ENCODE assay signal across 11 cellular contexts in genomic region chr11:3942160-3942955, GRCh38.
DNase-seq lines count a peak whose midpoint lies in the region; ATAC-seq and TF ChIP-seq lines count a peak whose summit lies in the region.
"Had no signal": no experiment of that assay in that cellular context is flagged by ENCODE, and none has a peak within 500 bp of the region (broad histone marks: within the 10 kb centered on the region; RNA-seq: fewer than 3 reads in every experiment).

No MANE protein-coding gene starts in this region.

- H3K36me3 ChIP-seq in CD4-positive, alpha-beta memory T cell (ENCODE audit: insufficient read depth, low read length), result no peaks in the 10 kb centered on the region
- peaks cover 0 to 2% (median 0%) of the 10 kb centered on the region in 3 experiments for H3K36me3 ChIP-seq in naive thymus-derived CD4-positive, alpha-beta T cell (ENCODE audit: control insufficient read depth in 2 of 3, insufficient read depth in 3 of 3, low read length in 3 of 3)
- H3K36me3 ChIP-seq in Karpas-422 (ENCODE audit: insufficient read depth, low read length), result no peaks in the 10 kb centered on the region
- no peaks in the 10 kb centered on the region for H3K36me3 ChIP-seq in SK-N-SH (replicated peaks in 1 of 2; ENCODE audit: control insufficient read depth in 1 of 2, insufficient read depth in 2 of 2, low read length in 1 of 2)
- H3K36me3 ChIP-seq: heart left ventricle had no signal

- peak overlapping the region in 1 of 2 donors; percentile 18 for H3K4me3 ChIP-seq in CD4-positive, alpha-beta memory T cell (ENCODE audit: low read length in 2 of 2)
- H3K4me3 ChIP-seq in naive thymus-derived CD4-positive, alpha-beta T cell (ENCODE audit: low read length), result peak overlapping the region; percentile 9
- H3K4me3 ChIP-seq in Karpas-422 (ENCODE audit: low read length) (no peak overlapping the region), SK-N-SH (ENCODE audit: low read depth in 2 of 2, low read length in 1 of 2) (no peak overlapping the region)
- H3K4me3 ChIP-seq: heart left ventricle had no signal

- H3K79me2 ChIP-seq in Karpas-422 (ENCODE audit: low read length), result no peaks in the 10 kb centered on the region
- no peaks in the 10 kb centered on the region for H3K79me2 ChIP-seq in SK-N-SH (ENCODE audit: insufficient read depth)

- H3K36me3 Mint-ChIP-seq in CD4-positive, alpha-beta memory T cell, result peaks cover 6 to 20% of the 10 kb centered on the region in 2 donors
- H3K36me3 Mint-ChIP-seq in activated CD4-positive, alpha-beta memory T cell treated with anti-CD3 and anti-CD28 coated beads for 36 hours, result peaks cover 21% of the 10 kb centered on the region
- peaks cover 3 to 42% (median 9%) of the 10 kb centered on the region in 5 donors for H3K36me3 Mint-ChIP-seq in naive thymus-derived CD4-positive, alpha-beta T cell

- H4K20me1 ChIP-seq in Karpas-422 (ENCODE audit: insufficient read depth, low read depth, low read length) (no peaks in the 10 kb centered on the region), SK-N-SH (ENCODE audit: insufficient read depth) (no peaks in the 10 kb centered on the region)

- H3F3A ChIP-seq in SK-N-SH (replicated peaks; ENCODE audit: insufficient read depth), result no peaks in the 10 kb centered on the region

- ATAC-seq in GM21515 (IDR thresholded peaks at IDR 0.05; ENCODE audit: unreplicated experiment) (peak; percentile 43), GM19467 (IDR thresholded peaks at IDR 0.05; ENCODE audit: unreplicated experiment) (no peak)
- ATAC-seq in naive thymus-derived CD4-positive, alpha-beta T cell, result peak; percentile 58
- ATAC-seq: heart left ventricle had no signal

- POLR2A ChIA-PET in CD4-positive, alpha-beta memory T cell (lab: Charles Lee; ENCODE audit: partially characterized antibody), result interaction anchor here (0.6 to 13.1 kb wide), 26 partner anchors 10 to 147 kb away, joined by 3 to 229 read pairs (median 4); partner anchors contain the start of genes NUP98, RHOG and STIM1
- POLR2A ChIA-PET in activated CD4-positive, alpha-beta memory T cell treated with anti-CD3 and anti-CD28 coated beads for 36 hours (lab: Charles Lee), result interaction anchor here (1.0 to 1.9 kb wide), 3 partner anchors 9 to 88 kb away, joined by 3 to 6 read pairs (median 3); no protein-coding TSS in a partner anchor
- POLR2A ChIA-PET in naive thymus-derived CD4-positive, alpha-beta T cell (lab: Charles Lee), result interaction anchor here (0.5 to 9.8 kb wide), 16 partner anchors 9 to 160 kb away, joined by 3 to 86 read pairs (median 4); partner anchors contain the start of genes RHOG and STIM1
- POLR2A ChIA-PET in SK-N-SH (lab: Yijun Ruan, JAX), result no interaction called here

- peak; percentile 41 to 56 (median 52) for DNase-seq in CD4-positive, alpha-beta memory T cell
- DNase-seq in activated CD4-positive, alpha-beta memory T cell treated with anti-CD3 and anti-CD28 coated beads for 36 hours, result peak; percentile 43
- peak in 7 of 9 donors; percentile 46 to 60 (median 49) for DNase-seq in naive thymus-derived CD4-positive, alpha-beta T cell
- DNase-seq in AG20443 (ENCODE audit: low spot score) (no peak), Karpas-422 (no peak), SK-N-SH (no peak)
- DNase-seq: heart left ventricle, NCI-H526 treated with DMSO at 0.1 percent for 48 hours had no signal

- CTCF ChIA-PET in CD4-positive, alpha-beta memory T cell (lab: Charles Lee; ENCODE audit: partially characterized antibody), result interaction anchor here (0.8 to 8.3 kb wide), 27 partner anchors 9 to 137 kb away, joined by 3 to 179 read pairs (median 5); partner anchors contain the start of genes RHOG and STIM1
- CTCF ChIA-PET in activated CD4-positive, alpha-beta memory T cell treated with anti-CD3 and anti-CD28 coated beads for 36 hours (lab: Charles Lee), result interaction anchor here (0.6 to 5.0 kb wide), 8 partner anchors 9 to 130 kb away, joined by 3 to 30 read pairs (median 4); partner anchors contain the start of gene STIM1
- CTCF ChIA-PET in naive thymus-derived CD4-positive, alpha-beta T cell (lab: Charles Lee), result interaction anchor here (0.6 to 2.7 kb wide), 16 partner anchors 10 to 130 kb away, joined by 3 to 30 read pairs (median 4); partner anchors contain the start of gene STIM1
- CTCF ChIA-PET in SK-N-SH (lab: Yijun Ruan, JAX), result interaction anchor here (0.9 to 1.6 kb wide), 2 partner anchors 92 to 130 kb away, joined by 3 read pairs; no protein-coding TSS in a partner anchor

- H3K27me3 Mint-ChIP-seq in CD4-positive, alpha-beta memory T cell, result no peaks in the 10 kb centered on the region
- no peaks in the 10 kb centered on the region for H3K27me3 Mint-ChIP-seq in activated CD4-positive, alpha-beta memory T cell treated with anti-CD3 and anti-CD28 coated beads for 36 hours
- H3K27me3 Mint-ChIP-seq in naive thymus-derived CD4-positive, alpha-beta T cell, result no peaks in the 10 kb centered on the region

- peak overlapping the region; percentile 82 to 95 (median 92) for H3K27ac Mint-ChIP-seq in CD4-positive, alpha-beta memory T cell
- H3K27ac Mint-ChIP-seq in activated CD4-positive, alpha-beta memory T cell treated with anti-CD3 and anti-CD28 coated beads for 36 hours, result peak overlapping the region; percentile 83
- peak overlapping the region; percentile 82 to 99 (median 94) for H3K27ac Mint-ChIP-seq in naive thymus-derived CD4-positive, alpha-beta T cell

- no peak for TF ChIP-seq EP300 in SK-N-SH (IDR thresholded peaks at IDR 0.05; ENCODE audit: borderline replicate concordance in 1 of 2, low read depth in 1 of 2, low read length in 1 of 2)

- peaks cover 74% of the 10 kb centered on the region for H3K4me1 ChIP-seq in CD4-positive, alpha-beta memory T cell (ENCODE audit: insufficient read depth, low read length)
- H3K4me1 ChIP-seq in naive thymus-derived CD4-positive, alpha-beta T cell (ENCODE audit: control insufficient read depth in 2 of 2, insufficient read depth in 2 of 2, low read length in 2 of 2), result peaks cover 52 to 57% of the 10 kb centered on the region in 2 donors
- H3K4me1 ChIP-seq in Karpas-422 (ENCODE audit: low read length), result no peaks in the 10 kb centered on the region
- H3K4me1 ChIP-seq in SK-N-SH (ENCODE audit: control insufficient read depth in 1 of 2, insufficient read depth in 2 of 2, low read depth in 1 of 2, low read length in 1 of 2), result peaks cover 3 to 9% of the 10 kb centered on the region in 2 experiments; a peak in 2 of 4 replicates

- H3K4me2 ChIP-seq in Karpas-422 (ENCODE audit: low read depth, low read length, poor library complexity, severe bottlenecking) (no peak overlapping the region), SK-N-SH (no peak overlapping the region)

- no peak overlapping the region for H2AFZ ChIP-seq in Karpas-422 (ENCODE audit: low read length)
- H2AFZ ChIP-seq in SK-N-SH (ENCODE audit: low read depth), result no peak overlapping the region

- no peaks in the 10 kb centered on the region for H3K9me3 ChIP-seq in CD4-positive, alpha-beta memory T cell (ENCODE audit: control insufficient read depth in 1 of 2, low read length in 2 of 2)
- H3K9me3 ChIP-seq in naive thymus-derived CD4-positive, alpha-beta T cell (ENCODE audit: control insufficient read depth in 2 of 3, low read length in 3 of 3), result no peaks in the 10 kb centered on the region
- no peaks in the 10 kb centered on the region for H3K9me3 ChIP-seq in Karpas-422 (ENCODE audit: low read length)
- H3K9me3 ChIP-seq in SK-N-SH, result no peaks in the 10 kb centered on the region
- H3K9me3 ChIP-seq: heart left ventricle had no signal

- H3K27me3 ChIP-seq in CD4-positive, alpha-beta memory T cell (ENCODE audit: insufficient read depth, low read length), result no peaks in the 10 kb centered on the region
- H3K27me3 ChIP-seq in naive thymus-derived CD4-positive, alpha-beta T cell (ENCODE audit: control insufficient read depth in 2 of 2, insufficient read depth in 2 of 2, low read length in 2 of 2), result no peaks in the 10 kb centered on the region
- H3K27me3 ChIP-seq in Karpas-422 (ENCODE audit: low read length) (no peaks in the 10 kb centered on the region), SK-N-SH (ENCODE audit: insufficient read depth) (no peaks in the 10 kb centered on the region)
- H3K27me3 ChIP-seq: heart left ventricle had no signal

- intact Hi-C loops in CD4-positive, alpha-beta memory T cell (cut with micrococcal nuclease), result loop anchor here (1.0 to 10.0 kb wide), 4 partner anchors 16 to 130 kb away; no protein-coding TSS in a partner anchor
- intact Hi-C loops in activated CD4-positive, alpha-beta memory T cell treated with anti-CD3 and anti-CD28 coated beads for 36 hours (cut with micrococcal nuclease), result no loop called here
- intact Hi-C loops in naive thymus-derived CD4-positive, alpha-beta T cell (cut with micrococcal nuclease), result loop anchor here (1.0 to 5.0 kb wide), 9 partner anchors 9 to 130 kb away; no protein-coding TSS in a partner anchor

- peak overlapping the region in 7 of 8 donors; percentile 24 to 74 (median 65) for H3K4me3 Mint-ChIP-seq in CD4-positive, alpha-beta memory T cell
- H3K4me3 Mint-ChIP-seq in activated CD4-positive, alpha-beta memory T cell treated with anti-CD3 and anti-CD28 coated beads for 36 hours, result no peak overlapping the region
- H3K4me3 Mint-ChIP-seq in naive thymus-derived CD4-positive, alpha-beta T cell, result peak overlapping the region; percentile 33 to 79 (median 72)
- H3K4me3 Mint-ChIP-seq: nephron had no signal

- H3K4me1 Mint-ChIP-seq in CD4-positive, alpha-beta memory T cell, result peaks cover 67 to 87% (median 79%) of the 10 kb centered on the region in 4 donors
- H3K4me1 Mint-ChIP-seq in activated CD4-positive, alpha-beta memory T cell treated with anti-CD3 and anti-CD28 coated beads for 36 hours (ENCODE audit: low read depth), result peaks cover 83% of the 10 kb centered on the region
- peaks cover 61 to 90% (median 85%) of the 10 kb centered on the region in 7 donors for H3K4me1 Mint-ChIP-seq in naive thymus-derived CD4-positive, alpha-beta T cell

- H3K27ac ChIP-seq in CD4-positive, alpha-beta memory T cell (ENCODE audit: low read depth, low read length), result peak overlapping the region; percentile 50
- H3K27ac ChIP-seq in naive thymus-derived CD4-positive, alpha-beta T cell (ENCODE audit: low read depth, low read length), result peak overlapping the region; percentile 60
- H3K27ac ChIP-seq in Karpas-422 (ENCODE audit: low read length), result no peak overlapping the region
- no peak overlapping the region for H3K27ac ChIP-seq in SK-N-SH (ENCODE audit: low read depth in 2 of 2, low read length in 1 of 2)

- H3K9me2 ChIP-seq in Karpas-422 (replicated peaks; ENCODE audit: insufficient read depth, low read length) (no peaks in the 10 kb centered on the region), SK-N-SH (no peaks in the 10 kb centered on the region)

- no peak overlapping the region for H3K9ac ChIP-seq in Karpas-422 (ENCODE audit: low read length)
- H3K9ac ChIP-seq in SK-N-SH, result no peak overlapping the region

- no peaks in the 10 kb centered on the region for H3K9me3 Mint-ChIP-seq in CD4-positive, alpha-beta memory T cell
- peaks cover 9% of the 10 kb centered on the region for H3K9me3 Mint-ChIP-seq in activated CD4-positive, alpha-beta memory T cell treated with anti-CD3 and anti-CD28 coated beads for 36 hours
- peaks cover 0 to 8% (median 0%) of the 10 kb centered on the region in 11 donors for H3K9me3 Mint-ChIP-seq in naive thymus-derived CD4-positive, alpha-beta T cell
- H3K9me3 Mint-ChIP-seq: nephron had no signal

- no peak for TF ChIP-seq RAD21 in SK-N-SH (IDR thresholded peaks at IDR 0.05; ENCODE audit: low read length)

- 66% methylated on average over 3 of the region's 3 CpGs for WGBS in SK-N-SH (ENCODE audit: low lambda C conversion rate)

- TF ChIP-seq CTCF in SK-N-SH (IDR thresholded peaks at IDR 0.05), result no peak

TF ChIP-seq in SK-N-SH, 30 proteins besides CTCF, POLR2A, EP300 and RAD21 (continues in another document):
- TF ChIP-seq JUND (IDR thresholded peaks at IDR 0.05), result no peak

Comparison
In these comparisons a context has a peak if more than half of its experiments do, and no peak if none do; other contexts are left out.
1. DNase-seq: peak in CD4-positive, alpha-beta memory T cell (5 of 5), activated CD4-positive, alpha-beta memory T cell treated with anti-CD3 and anti-CD28 coated beads for 36 hours (single experiment) and naive thymus-derived CD4-positive, alpha-beta T cell (7 of 9); none in AG20443 (single experiment), Karpas-422 (single experiment) and SK-N-SH (single experiment).
2. H3K27ac ChIP-seq: peak in CD4-positive, alpha-beta memory T cell (single experiment) and naive thymus-derived CD4-positive, alpha-beta T cell (single experiment); none in Karpas-422 (single experiment) and SK-N-SH (0 of 2).
3. Peak in every context shown above with its lines, with median percentiles within 50 percentile points of each other: H3K27ac Mint-ChIP-seq.